8 cellular contexts compared by ENCODE assay signal in the genomic region with DNA sequence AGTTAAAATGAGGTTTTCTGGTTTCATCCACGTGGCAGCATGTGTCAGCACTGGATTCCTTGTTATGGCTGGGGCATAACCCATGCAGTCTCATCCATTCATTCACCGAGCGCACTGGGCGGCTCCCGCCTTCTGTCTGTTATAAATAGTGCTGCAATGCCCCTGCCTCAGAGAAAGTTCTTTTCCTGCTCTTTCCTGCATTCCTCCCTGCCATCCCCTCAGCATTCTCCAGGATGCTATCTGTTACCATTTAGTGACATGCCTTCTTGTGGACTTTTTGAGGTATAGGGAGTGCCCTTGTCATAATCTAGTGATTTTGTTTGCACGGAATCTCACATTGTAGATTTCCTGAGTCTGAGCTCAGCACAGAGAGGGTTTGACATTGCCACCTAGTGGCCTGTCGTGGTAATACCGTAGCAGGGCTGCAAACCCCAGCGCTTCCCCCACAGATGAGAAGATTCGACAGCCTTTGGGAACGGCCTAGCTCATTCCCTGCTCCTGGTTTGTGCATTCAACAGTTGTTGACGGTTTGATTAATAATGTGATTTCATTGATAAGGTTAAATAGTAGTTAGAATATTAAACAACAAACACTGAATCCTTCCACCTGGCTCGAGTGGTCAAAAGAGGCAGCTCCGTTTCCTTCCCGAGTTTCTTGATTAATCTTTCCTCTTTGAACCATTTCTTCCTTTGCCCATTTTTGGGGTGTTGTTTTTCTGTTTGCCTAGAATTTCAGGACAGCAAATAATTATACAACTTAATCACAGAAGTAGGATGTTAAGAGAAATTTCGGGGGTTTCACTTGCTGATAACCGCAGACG. TPM values are rescaled to one million over a fixed set of nuclear protein-coding genes. Genes with fewer than 3 reads are reported as not detected.
A peak's percentile ranks its signal among the peaks of the same experiment; 100 is the strongest.
DNase-seq lines count a peak whose midpoint lies in the region; ATAC-seq and TF ChIP-seq lines count a peak whose summit lies in the region.

No MANE protein-coding gene starts in this region.

- no peaks in the 10 kb centered on the region for H3K36me3 Mint-ChIP-seq in activated naive CD8-positive, alpha-beta T cell

- TF ChIP-seq CTCF in AG04450 (IDR thresholded peaks at IDR 0.05; ENCODE audit: low read depth, low read length) (peak; percentile 92), NB4 (IDR thresholded peaks at IDR 0.05; ENCODE audit: low read depth, low read length) (peak; percentile 79), cardiac muscle cell (IDR thresholded peaks at IDR 0.05; ENCODE audit: low read depth, low read length) (peak; percentile 95)

- H3K27ac ChIP-seq in AG04450 (ENCODE audit: low read depth, low read length) (no peak overlapping the region), cardiac muscle cell (no peak overlapping the region)

- CTCF ChIA-PET in AG04450 (lab: Charles Lee) = interaction anchor here (0.6 to 4.7 kb wide), 48 partner anchors 8 to 834 kb away, joined by 3 to 67 read pairs (median 5); partner anchors contain the start of genes PRDM15 and ZBTB21

- H3K4me1 ChIP-seq in cardiac muscle cell (ENCODE audit: low read depth) = peaks cover 2% of the 10 kb centered on the region

- H3K9me3 Mint-ChIP-seq in activated naive CD8-positive, alpha-beta T cell (ENCODE audit: low read depth) = no peaks in the 10 kb centered on the region

- peak overlapping the region; percentile 53 for H3K4me3 Mint-ChIP-seq in activated naive CD8-positive, alpha-beta T cell

- DNase-seq in AG04450 (ENCODE audit: low read depth, low spot score) (peak; percentile 47), NB4 (ENCODE audit: low read depth) (peak; percentile 78), SKM-1 treated with dmso at 0.1 percent for 144 hours (lab: John Stamatoyannopoulos, UW; ENCODE audit: unreplicated experiment) (peak; percentile 33), cardiac muscle cell (ENCODE audit: low read depth in 1 of 2, low spot score in 1 of 2) (peak; percentile 68 to 78), renal cortical epithelial cell (ENCODE audit: low read depth) (peak; percentile 61)

- H3K9me3 ChIP-seq in AG04450 (ENCODE audit: control insufficient read depth, insufficient read depth, low read length) (no peaks in the 10 kb centered on the region; the same call in 1 of the 2 replicates), cardiac muscle cell (ENCODE audit: low read depth) (no peaks in the 10 kb centered on the region)

- H3K27me3 Mint-ChIP-seq in activated naive CD8-positive, alpha-beta T cell = peaks cover 16% of the 10 kb centered on the region

- H3K4me3 ChIP-seq in AG04450 (ENCODE audit: low read depth, low read length) (peak overlapping the region; percentile 31), NB4 (ENCODE audit: low read depth, low read length) (no peak overlapping the region), cardiac muscle cell (no peak overlapping the region)

- peaks cover 19% of the 10 kb centered on the region for H3K4me1 Mint-ChIP-seq in activated naive CD8-positive, alpha-beta T cell (ENCODE audit: low read depth)

- ATAC-seq in GM18867 (IDR thresholded peaks at IDR 0.05; ENCODE audit: unreplicated experiment) (peak; percentile 39), HG02973 (IDR thresholded peaks at IDR 0.05; ENCODE audit: unreplicated experiment) (no peak)

- H3K27ac Mint-ChIP-seq in activated naive CD8-positive, alpha-beta T cell = peak overlapping the region; percentile 7

- H3K36me3 ChIP-seq in cardiac muscle cell = no peaks in the 10 kb centered on the region

- peaks cover 39% of the 10 kb centered on the region for H3K27me3 ChIP-seq in AG04450 (ENCODE audit: control insufficient read depth, insufficient read depth, low read length)
- peaks cover 9% of the 10 kb centered on the region for H3K27me3 ChIP-seq in cardiac muscle cell

- POLR2A ChIA-PET in AG04450 (lab: Yijun Ruan, JAX) = interaction anchor here (0.9 to 1.4 kb wide), 3 partner anchors 77 to 160 kb away, joined by 3 to 4 read pairs (median 3); partner anchors contain the start of gene ZBTB21

- no peak for TF ChIP-seq POLR2A in NB4 (IDR thresholded peaks at IDR 0.05; ENCODE audit: extremely low read depth, insufficient read length)

RNA-seq across cellular contexts. Expression of gene UMODL1, which starts 46.3 kb away (rescaled TPM):
- polyA plus RNA-seq in AG04450 (2011; rRNA removed) (0.01 and 0.09 TPM in 2 replicates), cardiac muscle cell (not detected in 2 replicates)
- 0.05 TPM in 1 of 2 replicates, not detected in the other for polyA minus RNA-seq in AG04450 (2011; rRNA and poly(A)+ RNA removed)
- total RNA-seq in cardiac muscle cell (not detected in 2 replicates), renal cortical epithelial cell (not detected in 2 replicates)
